In the genomic region with DNA sequence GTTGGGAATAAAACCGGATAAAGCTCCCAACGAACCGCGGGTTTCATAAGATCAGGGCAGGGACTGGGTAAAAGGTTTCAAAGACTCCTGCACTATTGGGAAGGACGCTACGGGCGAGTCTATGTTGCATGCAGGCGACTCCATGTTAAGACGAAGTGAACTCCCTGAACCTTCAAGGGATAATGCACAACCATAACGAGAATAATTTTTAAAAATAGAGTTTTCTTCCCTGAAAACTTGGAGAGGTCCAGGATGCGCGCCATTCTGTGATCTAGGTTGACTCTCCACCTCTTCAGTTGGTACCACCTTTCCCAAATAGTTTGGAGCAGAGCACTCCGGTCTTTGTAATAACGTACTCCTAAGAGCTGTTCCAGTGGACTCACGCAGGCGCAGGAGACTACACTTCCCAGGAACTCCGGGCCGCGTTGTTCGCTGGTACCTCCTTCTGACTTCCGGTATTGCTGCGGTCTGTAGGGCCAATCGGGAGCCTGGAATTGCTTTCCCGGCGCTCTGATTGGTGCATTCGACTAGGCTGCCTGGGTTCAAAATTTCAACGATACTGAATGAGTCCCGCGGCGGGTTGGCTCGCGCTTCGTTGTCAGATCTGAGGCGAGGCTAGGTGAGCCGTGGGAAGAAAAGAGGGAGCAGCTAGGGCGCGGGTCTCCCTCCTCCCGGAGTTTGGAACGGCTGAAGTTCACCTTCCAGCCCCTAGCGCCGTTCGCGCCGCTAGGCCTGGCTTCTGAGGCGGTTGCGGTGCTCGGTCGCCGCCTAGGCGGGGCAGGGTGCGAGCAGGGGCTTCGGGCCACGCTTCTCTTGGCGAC, we compare ENCODE assay signal across 1 cellular context.
TF ChIP-seq lines count a peak whose summit lies in the region.

A gene with protein sequence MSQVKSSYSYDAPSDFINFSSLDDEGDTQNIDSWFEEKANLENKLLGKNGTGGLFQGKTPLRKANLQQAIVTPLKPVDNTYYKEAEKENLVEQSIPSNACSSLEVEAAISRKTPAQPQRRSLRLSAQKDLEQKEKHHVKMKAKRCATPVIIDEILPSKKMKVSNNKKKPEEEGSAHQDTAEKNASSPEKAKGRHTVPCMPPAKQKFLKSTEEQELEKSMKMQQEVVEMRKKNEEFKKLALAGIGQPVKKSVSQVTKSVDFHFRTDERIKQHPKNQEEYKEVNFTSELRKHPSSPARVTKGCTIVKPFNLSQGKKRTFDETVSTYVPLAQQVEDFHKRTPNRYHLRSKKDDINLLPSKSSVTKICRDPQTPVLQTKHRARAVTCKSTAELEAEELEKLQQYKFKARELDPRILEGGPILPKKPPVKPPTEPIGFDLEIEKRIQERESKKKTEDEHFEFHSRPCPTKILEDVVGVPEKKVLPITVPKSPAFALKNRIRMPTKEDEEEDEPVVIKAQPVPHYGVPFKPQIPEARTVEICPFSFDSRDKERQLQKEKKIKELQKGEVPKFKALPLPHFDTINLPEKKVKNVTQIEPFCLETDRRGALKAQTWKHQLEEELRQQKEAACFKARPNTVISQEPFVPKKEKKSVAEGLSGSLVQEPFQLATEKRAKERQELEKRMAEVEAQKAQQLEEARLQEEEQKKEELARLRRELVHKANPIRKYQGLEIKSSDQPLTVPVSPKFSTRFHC (plus strand): TSS at position 562 of the 821 bp plus-strand sequence. CDS start 18,187 bp downstream, outside the sequence.

TF ChIP-seq in K562, 482 proteins besides CTCF, POLR2A, EP300 and RAD21 (continued from another document and continues in another):
- TF ChIP-seq RBM17 (IDR thresholded peaks at IDR 0.05; ENCODE audit: borderline replicate concordance, low read depth, low read length), result no peak
- TF ChIP-seq MCM7 (IDR thresholded peaks at IDR 0.05), result no peak
- no peak for TF ChIP-seq HDAC8 (tag; IDR thresholded peaks at IDR 0.05)
- TF ChIP-seq ZBTB8A (IDR thresholded peaks at IDR 0.05; ENCODE audit: partially characterized antibody), result no peak
- peak; percentile 70; the same call in 1 of the 2 replicates for TF ChIP-seq HDAC2 (IDR thresholded peaks at IDR 0.05)
- no peak for TF ChIP-seq SLC30A9 (CRISPR knock-in tag; IDR thresholded peaks at IDR 0.05)
- TF ChIP-seq E2F4 (CRISPR knock-in tag; IDR thresholded peaks at IDR 0.05; ENCODE audit: low read depth), result peak; percentile 92
- no peak for TF ChIP-seq ETV6 (IDR thresholded peaks at IDR 0.05; ENCODE audit: borderline replicate concordance in 1 of 2, low read depth in 2 of 2, low read length in 1 of 2)
- TF ChIP-seq ETV6 (CRISPR knock-in tag; IDR thresholded peaks at IDR 0.05; ENCODE audit: borderline replicate concordance), result no peak
- no peak for TF ChIP-seq ZNF140 (CRISPR knock-in tag; IDR thresholded peaks at IDR 0.05)
- TF ChIP-seq SIRT6 (IDR thresholded peaks at IDR 0.05; ENCODE audit: low read depth, low read length), result no peak
- TF ChIP-seq SETDB1 (IDR thresholded peaks at IDR 0.05; ENCODE audit: low read length), result no peak
- TF ChIP-seq CBFA2T3 (IDR thresholded peaks at IDR 0.05), result no peak
- TF ChIP-seq, protein P1, sequence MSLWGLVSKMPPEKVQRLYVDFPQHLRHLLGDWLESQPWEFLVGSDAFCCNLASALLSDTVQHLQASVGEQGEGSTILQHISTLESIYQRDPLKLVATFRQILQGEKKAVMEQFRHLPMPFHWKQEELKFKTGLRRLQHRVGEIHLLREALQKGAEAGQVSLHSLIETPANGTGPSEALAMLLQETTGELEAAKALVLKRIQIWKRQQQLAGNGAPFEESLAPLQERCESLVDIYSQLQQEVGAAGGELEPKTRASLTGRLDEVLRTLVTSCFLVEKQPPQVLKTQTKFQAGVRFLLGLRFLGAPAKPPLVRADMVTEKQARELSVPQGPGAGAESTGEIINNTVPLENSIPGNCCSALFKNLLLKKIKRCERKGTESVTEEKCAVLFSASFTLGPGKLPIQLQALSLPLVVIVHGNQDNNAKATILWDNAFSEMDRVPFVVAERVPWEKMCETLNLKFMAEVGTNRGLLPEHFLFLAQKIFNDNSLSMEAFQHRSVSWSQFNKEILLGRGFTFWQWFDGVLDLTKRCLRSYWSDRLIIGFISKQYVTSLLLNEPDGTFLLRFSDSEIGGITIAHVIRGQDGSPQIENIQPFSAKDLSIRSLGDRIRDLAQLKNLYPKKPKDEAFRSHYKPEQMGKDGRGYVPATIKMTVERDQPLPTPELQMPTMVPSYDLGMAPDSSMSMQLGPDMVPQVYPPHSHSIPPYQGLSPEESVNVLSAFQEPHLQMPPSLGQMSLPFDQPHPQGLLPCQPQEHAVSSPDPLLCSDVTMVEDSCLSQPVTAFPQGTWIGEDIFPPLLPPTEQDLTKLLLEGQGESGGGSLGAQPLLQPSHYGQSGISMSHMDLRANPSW (CRISPR knock-in tag; IDR thresholded peaks at IDR 0.05), result peak; percentile 87; the same call in 1 of the 2 replicates
- TF ChIP-seq, protein P2, sequence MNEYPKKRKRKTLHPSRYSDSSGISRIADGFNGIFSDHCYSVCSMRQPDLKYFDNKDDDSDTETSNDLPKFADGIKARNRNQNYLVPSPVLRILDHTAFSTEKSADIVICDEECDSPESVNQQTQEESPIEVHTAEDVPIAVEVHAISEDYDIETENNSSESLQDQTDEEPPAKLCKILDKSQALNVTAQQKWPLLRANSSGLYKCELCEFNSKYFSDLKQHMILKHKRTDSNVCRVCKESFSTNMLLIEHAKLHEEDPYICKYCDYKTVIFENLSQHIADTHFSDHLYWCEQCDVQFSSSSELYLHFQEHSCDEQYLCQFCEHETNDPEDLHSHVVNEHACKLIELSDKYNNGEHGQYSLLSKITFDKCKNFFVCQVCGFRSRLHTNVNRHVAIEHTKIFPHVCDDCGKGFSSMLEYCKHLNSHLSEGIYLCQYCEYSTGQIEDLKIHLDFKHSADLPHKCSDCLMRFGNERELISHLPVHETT (CRISPR knock-in tag; conservative IDR thresholded peaks at IDR 0.05 in 1 of 2, IDR thresholded peaks at IDR 0.05 in 1 of 2), result no peak
- TF ChIP-seq NEUROD1 (IDR thresholded peaks at IDR 0.05; ENCODE audit: borderline replicate concordance, low read depth, low read length, partially characterized antibody), result peak; percentile 6
- TF ChIP-seq RAD51 (IDR thresholded peaks at IDR 0.05; ENCODE audit: borderline replicate concordance, low read depth), result no peak
- no peak for TF ChIP-seq KAT2B (IDR thresholded peaks at IDR 0.05; ENCODE audit: low read depth, low read length)
- no peak for TF ChIP-seq ZNF121 (CRISPR knock-in tag; conservative IDR thresholded peaks at IDR 0.05)
- TF ChIP-seq CBX1 (IDR thresholded peaks at IDR 0.05; ENCODE audit: low read depth), result 0 out of 2 replicates have a peak, but pooled peaks have one; percentile 31
- TF ChIP-seq SAFB (IDR thresholded peaks at IDR 0.05; ENCODE audit: borderline replicate concordance, low read depth, low read length), result no peak
- 0 out of 2 replicates have a peak, but pooled peaks have one; percentile 20 for TF ChIP-seq THAP12 (CRISPR knock-in tag; IDR thresholded peaks at IDR 0.05)
- no peak for TF ChIP-seq RBM22 (IDR thresholded peaks at IDR 0.05; ENCODE audit: low read depth, low read length, poor library complexity, severe bottlenecking)
- peak; percentile 90 for TF ChIP-seq SAP30 (IDR thresholded peaks at IDR 0.05; ENCODE audit: borderline replicate concordance, insufficient read depth, low read depth, low read length, poor library complexity, severe bottlenecking)
- no peak for TF ChIP-seq CTBP1 (IDR thresholded peaks at IDR 0.05; ENCODE audit: borderline replicate concordance)
- TF ChIP-seq RB1 (IDR thresholded peaks at IDR 0.05; ENCODE audit: low read depth), result peak; percentile 66; the same call in 1 of the 2 replicates
- TF ChIP-seq LCOR (CRISPR knock-in tag; IDR thresholded peaks at IDR 0.05), result no peak
- TF ChIP-seq ZNF583 (CRISPR knock-in tag; IDR thresholded peaks at IDR 0.05), result no peak
- no peak for TF ChIP-seq ZNF586 (CRISPR knock-in tag; conservative IDR thresholded peaks at IDR 0.05)
- TF ChIP-seq STAT5A (IDR thresholded peaks at IDR 0.05; ENCODE audit: borderline replicate concordance, low read length), result no peak
- TF ChIP-seq CHD1 (IDR thresholded peaks at IDR 0.05; ENCODE audit: low read length), result no peak
- TF ChIP-seq ZNF41 (CRISPR knock-in tag; conservative IDR thresholded peaks at IDR 0.05), result no peak
- TF ChIP-seq, protein P3, sequence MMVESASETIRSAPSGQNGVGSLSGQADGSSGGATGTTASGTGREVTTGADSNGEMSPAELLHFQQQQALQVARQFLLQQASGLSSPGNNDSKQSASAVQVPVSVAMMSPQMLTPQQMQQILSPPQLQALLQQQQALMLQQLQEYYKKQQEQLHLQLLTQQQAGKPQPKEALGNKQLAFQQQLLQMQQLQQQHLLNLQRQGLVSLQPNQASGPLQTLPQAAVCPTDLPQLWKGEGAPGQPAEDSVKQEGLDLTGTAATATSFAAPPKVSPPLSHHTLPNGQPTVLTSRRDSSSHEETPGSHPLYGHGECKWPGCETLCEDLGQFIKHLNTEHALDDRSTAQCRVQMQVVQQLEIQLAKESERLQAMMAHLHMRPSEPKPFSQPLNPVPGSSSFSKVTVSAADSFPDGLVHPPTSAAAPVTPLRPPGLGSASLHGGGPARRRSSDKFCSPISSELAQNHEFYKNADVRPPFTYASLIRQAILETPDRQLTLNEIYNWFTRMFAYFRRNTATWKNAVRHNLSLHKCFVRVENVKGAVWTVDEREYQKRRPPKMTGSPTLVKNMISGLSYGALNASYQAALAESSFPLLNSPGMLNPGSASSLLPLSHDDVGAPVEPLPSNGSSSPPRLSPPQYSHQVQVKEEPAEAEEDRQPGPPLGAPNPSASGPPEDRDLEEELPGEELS (CRISPR knock-in tag; IDR thresholded peaks at IDR 0.05; ENCODE audit: borderline replicate concordance), result no peak
- TF ChIP-seq ETS1 (conservative IDR thresholded peaks at IDR 0.05; ENCODE audit: control insufficient read depth, low read depth, low read length), result peak; percentile 13; the same call in 1 of the 2 replicates
- TF ChIP-seq, protein P4, sequence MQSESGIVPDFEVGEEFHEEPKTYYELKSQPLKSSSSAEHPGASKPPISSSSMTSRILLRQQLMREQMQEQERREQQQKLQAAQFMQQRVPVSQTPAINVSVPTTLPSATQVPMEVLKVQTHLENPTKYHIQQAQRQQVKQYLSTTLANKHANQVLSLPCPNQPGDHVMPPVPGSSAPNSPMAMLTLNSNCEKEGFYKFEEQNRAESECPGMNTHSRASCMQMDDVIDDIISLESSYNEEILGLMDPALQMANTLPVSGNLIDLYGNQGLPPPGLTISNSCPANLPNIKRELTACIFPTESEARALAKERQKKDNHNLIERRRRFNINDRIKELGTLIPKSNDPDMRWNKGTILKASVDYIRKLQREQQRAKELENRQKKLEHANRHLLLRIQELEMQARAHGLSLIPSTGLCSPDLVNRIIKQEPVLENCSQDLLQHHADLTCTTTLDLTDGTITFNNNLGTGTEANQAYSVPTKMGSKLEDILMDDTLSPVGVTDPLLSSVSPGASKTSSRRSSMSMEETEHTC (IDR thresholded peaks at IDR 0.05), result no peak
- TF ChIP-seq, protein P5, sequence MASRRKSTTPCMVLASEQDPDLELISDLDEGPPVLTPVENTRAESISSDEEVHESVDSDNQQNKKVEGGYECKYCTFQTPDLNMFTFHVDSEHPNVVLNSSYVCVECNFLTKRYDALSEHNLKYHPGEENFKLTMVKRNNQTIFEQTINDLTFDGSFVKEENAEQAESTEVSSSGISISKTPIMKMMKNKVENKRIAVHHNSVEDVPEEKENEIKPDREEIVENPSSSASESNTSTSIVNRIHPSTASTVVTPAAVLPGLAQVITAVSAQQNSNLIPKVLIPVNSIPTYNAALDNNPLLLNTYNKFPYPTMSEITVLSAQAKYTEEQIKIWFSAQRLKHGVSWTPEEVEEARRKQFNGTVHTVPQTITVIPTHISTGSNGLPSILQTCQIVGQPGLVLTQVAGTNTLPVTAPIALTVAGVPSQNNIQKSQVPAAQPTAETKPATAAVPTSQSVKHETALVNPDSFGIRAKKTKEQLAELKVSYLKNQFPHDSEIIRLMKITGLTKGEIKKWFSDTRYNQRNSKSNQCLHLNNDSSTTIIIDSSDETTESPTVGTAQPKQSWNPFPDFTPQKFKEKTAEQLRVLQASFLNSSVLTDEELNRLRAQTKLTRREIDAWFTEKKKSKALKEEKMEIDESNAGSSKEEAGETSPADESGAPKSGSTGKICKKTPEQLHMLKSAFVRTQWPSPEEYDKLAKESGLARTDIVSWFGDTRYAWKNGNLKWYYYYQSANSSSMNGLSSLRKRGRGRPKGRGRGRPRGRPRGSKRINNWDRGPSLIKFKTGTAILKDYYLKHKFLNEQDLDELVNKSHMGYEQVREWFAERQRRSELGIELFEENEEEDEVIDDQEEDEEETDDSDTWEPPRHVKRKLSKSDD (conservative IDR thresholded peaks at IDR 0.05; ENCODE audit: low read length), result no peak
- TF ChIP-seq DNMT1 (IDR thresholded peaks at IDR 0.05), result no peak
- TF ChIP-seq MAZ (CRISPR knock-in tag; conservative IDR thresholded peaks at IDR 0.05 in 1 of 2, IDR thresholded peaks at IDR 0.05 in 1 of 2), result peak in 1 of 2 experiments; percentile 75; a peak in 2 of 4 replicates
- no peak for TF ChIP-seq RNF2 (IDR thresholded peaks at IDR 0.05)
- no peak for TF ChIP-seq ZNF12 (CRISPR knock-in tag; IDR thresholded peaks at IDR 0.05)
- TF ChIP-seq ATF7 (IDR thresholded peaks at IDR 0.05), result peak; percentile 94
- no peak for TF ChIP-seq ZNF3 (CRISPR knock-in tag; IDR thresholded peaks at IDR 0.05)
- TF ChIP-seq HNRNPH1 (optimal IDR thresholded peaks at IDR 0.05; ENCODE audit: low read depth, low read length), result no peak
